ENCODE assay signal across 17 cellular contexts in the genomic region with DNA sequence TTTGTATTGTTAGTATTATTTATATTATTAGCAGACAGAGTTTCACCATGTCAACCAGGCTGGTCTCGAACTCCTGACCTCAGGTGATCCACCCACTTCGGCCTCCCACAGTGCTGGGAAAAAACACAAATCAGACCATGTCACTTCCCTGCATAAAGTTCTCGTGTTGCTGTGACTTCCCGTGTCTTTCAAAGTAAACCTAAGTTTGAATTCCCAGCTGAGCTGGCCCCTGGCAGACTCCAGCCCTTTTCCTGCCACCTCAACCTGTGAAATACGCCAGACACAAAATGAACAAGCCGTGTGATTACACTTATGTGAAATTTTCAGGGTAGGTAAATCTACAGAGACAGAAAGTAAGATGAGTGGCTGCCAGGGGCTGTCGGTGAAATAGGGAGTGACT. TPM values are rescaled to one million over a fixed set of nuclear protein-coding genes. Genes with fewer than 3 reads are reported as not detected.
DNase-seq lines count a peak whose midpoint lies in the region; ATAC-seq, FAIRE-seq and TF ChIP-seq lines count a peak whose summit lies in the region.
"Had no signal": no experiment of that assay in that cellular context is flagged by ENCODE, and none has a peak within 500 bp of the region (broad histone marks: within the 10 kb centered on the region; RNA-seq: fewer than 3 reads in every experiment).

No MANE protein-coding gene starts in this region.

- H3K36me3 ChIP-seq in RWPE2 (ENCODE audit: low read depth) (peaks cover 20% of the 10 kb centered on the region), kidney (ENCODE audit: control insufficient read depth in 1 of 2, insufficient read depth in 2 of 2, low read length in 2 of 2) (peaks cover 0 to 2% of the 10 kb centered on the region in 2 donors)

- peak overlapping the region in 3 of 6 donors; percentile 49 to 70 (median 64) for H3K27ac Mint-ChIP-seq in immature natural killer cell
- H3K27ac Mint-ChIP-seq: B cell; CD8-positive, alpha-beta T cell; HFFc6 had no signal

- TF ChIP-seq CTCF in RWPE2 (IDR thresholded peaks at IDR 0.05; ENCODE audit: poor library complexity, severe bottlenecking) (no peak), kidney (IDR thresholded peaks at IDR 0.05; ENCODE audit: borderline replicate concordance, extremely low read depth, insufficient read depth) (no peak)

- intact Hi-C loops in kidney (cut with DNase I): no loop called here
- intact Hi-C loops in sciatic nerve (cut with DNase I): no loop called here

- ATAC-seq in RWPE2 (ENCODE audit: low read depth) (no peak), sciatic nerve (no peak)
- ATAC-seq: CD8-positive, alpha-beta T cell; GM12878; HCT116 had no signal

- H3K4me3 ChIP-seq in RWPE2 (ENCODE audit: severe bottlenecking) (no peak overlapping the region), kidney (ENCODE audit: low read length in 2 of 2) (no peak overlapping the region)
- H3K4me3 ChIP-seq: BLaER1 treated with 17β-estradiol and CSF1 and Interleukin-3, amounts not matched to agents 10 nM and 100 nM; GM12878 had no signal

- peaks cover 0 to 1% (median 1%) of the 10 kb centered on the region in 3 donors for H3K27me3 Mint-ChIP-seq in immature natural killer cell (ENCODE audit: low read depth in 3 of 3)
- H3K27me3 Mint-ChIP-seq: B cell had no signal

- DNase-seq in RWPE2 (ENCODE audit: low spot score) (peak; percentile 4), kidney (peak; percentile 6), sciatic nerve (ENCODE audit: low spot score) (peak; percentile 6), G401 (ENCODE audit: low spot score) (no peak), immature natural killer cell (no peak)
- DNase-seq in activated naive CD4-positive, alpha-beta T cell treated with Interleukin-2 at 50 U/mL for 16 hours: no peak
- DNase-seq: Calu3; CD8-positive, alpha-beta T cell; DMS79 treated with DMSO at 0.1 percent for 48 hours; GOT3; H7; HFFc6 had no signal

- no peaks in the 10 kb centered on the region for H3K36me3 Mint-ChIP-seq in immature natural killer cell
- H3K36me3 Mint-ChIP-seq: CD8-positive, alpha-beta T cell had no signal

- H3K4me1 ChIP-seq in RWPE2 (ENCODE audit: insufficient read depth, poor library complexity, severe bottlenecking): peaks cover 5% of the 10 kb centered on the region
- H3K4me1 ChIP-seq in kidney (ENCODE audit: control insufficient read depth in 1 of 2, insufficient read depth in 1 of 2, low read depth in 1 of 2, low read length in 2 of 2): peaks cover 0 to 6% of the 10 kb centered on the region in 2 donors

- H3K9me3 Mint-ChIP-seq in immature natural killer cell: no peaks in the 10 kb centered on the region
- H3K9me3 Mint-ChIP-seq: CD8-positive, alpha-beta T cell; HFFc6 had no signal

- peaks cover 9 to 15% of the 10 kb centered on the region in 2 donors for H3K4me1 Mint-ChIP-seq in immature natural killer cell

- H3K9ac ChIP-seq in kidney (ENCODE audit: low read length in 2 of 2): no peak overlapping the region
- H3K9ac ChIP-seq: BLaER1 treated with 17β-estradiol and CSF1 and Interleukin-3, amounts not matched to agents 10 nM and 100 nM had no signal

- H3K9me3 ChIP-seq in RWPE2 (ENCODE audit: severe bottlenecking) (no peaks in the 10 kb centered on the region), kidney (ENCODE audit: control insufficient read depth in 1 of 2, low read length in 2 of 2) (no peaks in the 10 kb centered on the region)
- H3K9me3 ChIP-seq: BLaER1 treated with 17β-estradiol and CSF1 and Interleukin-3, amounts not matched to agents 10 nM and 100 nM had no signal

- no peaks in the 10 kb centered on the region for H3K27me3 ChIP-seq in RWPE2 (ENCODE audit: insufficient read depth, poor library complexity, severe bottlenecking)
- H3K27me3 ChIP-seq: BLaER1 treated with 17β-estradiol and CSF1 and Interleukin-3, amounts not matched to agents 10 nM and 100 nM had no signal

- FAIRE-seq in kidney (lab: Jason Lieb, UNC): no peak
- FAIRE-seq: GM12878 had no signal

- in situ Hi-C loops in G401 (cut with HindIII; ENCODE audit: low sequenced_read_pairs): no loop called here

- H3K27ac ChIP-seq in RWPE2 (ENCODE audit: poor library complexity, severe bottlenecking): no peak overlapping the region
- H3K27ac ChIP-seq in kidney (ENCODE audit: low read depth in 2 of 2, low read length in 2 of 2): no peak overlapping the region
- H3K27ac ChIP-seq: BLaER1 treated with 17β-estradiol and CSF1 and Interleukin-3, amounts not matched to agents 10 nM and 100 nM; HL-60 had no signal

- peak overlapping the region in 1 of 5 donors; percentile 22 for H3K4me3 Mint-ChIP-seq in immature natural killer cell
- H3K4me3 Mint-ChIP-seq: B cell; CD8-positive, alpha-beta T cell; HFFc6 had no signal

RNA-seq across cellular contexts. Expression of gene BOK, which starts 7.9 kb away (rescaled TPM):
- total RNA-seq in kidney: 28.8 TPM
- polyA plus RNA-seq in kidney (ENCODE audit: insufficient read depth, low read depth, low replicate concordance): 22.9 TPM
- total RNA-seq in sciatic nerve: 31.1 TPM
- 26.9 and 36.3 TPM in 2 replicates for total RNA-seq in G401 (2014; rRNA removed; shearing (Covaris generic))
- 10 to 100 TPM; 15.2 to 21.4 (median 17.2) TPM for polyA plus RNA-seq in immature natural killer cell
- total RNA-seq: CD8-positive, alpha-beta T cell had no signal

RNA-seq across cellular contexts. Expression of gene STK25, which starts 58.1 kb away (rescaled TPM):
- 151 TPM for total RNA-seq in kidney
- polyA plus RNA-seq in kidney (ENCODE audit: insufficient read depth, low read depth, low replicate concordance): 119 TPM
- 125 TPM for total RNA-seq in sciatic nerve
- total RNA-seq in G401 (2014; rRNA removed; shearing (Covaris generic)): 299 and 330 TPM in 2 replicates
- polyA plus RNA-seq in immature natural killer cell: 100 to 1,000 TPM; 104 to 146 (median 105) TPM

Comparison
In these comparisons a context has a peak if more than half of its experiments do, and no peak if none do; other contexts are left out.
1. DNase-seq: peak in RWPE2 (single experiment), kidney (single experiment) and sciatic nerve (single experiment); none in activated naive CD4-positive, alpha-beta T cell treated with Interleukin-2 at 50 U/mL for 16 hours (single experiment), G401 (single experiment) and immature natural killer cell (0 of 3).